18 cellular contexts compared by ENCODE assay signal in genomic region chr6:2231438-2231837, GRCh38. TPM values are rescaled to one million over a fixed set of nuclear protein-coding genes. Genes with fewer than 3 reads are reported as not detected.
DNase-seq lines count a peak whose midpoint lies in the region; ATAC-seq, FAIRE-seq and TF ChIP-seq lines count a peak whose summit lies in the region.
"Had no signal": no experiment of that assay in that cellular context is flagged by ENCODE, and none has a peak within 500 bp of the region (broad histone marks: within the 10 kb centered on the region; RNA-seq: fewer than 3 reads in every experiment).

No MANE protein-coding gene starts in this region.

- no peaks in the 10 kb centered on the region for H3K9me2 ChIP-seq in SK-N-SH

- no peak overlapping the region for H3K4me2 ChIP-seq in SK-N-SH

- H3K4me1 Mint-ChIP-seq in nephron progenitor cell = peaks cover 29% of the 10 kb centered on the region

- no peaks in the 10 kb centered on the region for H3K36me3 ChIP-seq in SK-N-SH (replicated peaks in 1 of 2; ENCODE audit: control insufficient read depth in 1 of 2, insufficient read depth in 2 of 2, low read length in 1 of 2)
- no peaks in the 10 kb centered on the region for H3K36me3 ChIP-seq in SK-N-MC (ENCODE audit: insufficient read depth, low read length)

- CTCF ChIA-PET in SK-N-SH (lab: Yijun Ruan, JAX) = no interaction called here

- no peak for FAIRE-seq in urothelium cell line (lab: Jason Lieb, UNC)
- FAIRE-seq: G401.6 had no signal

- POLR2A ChIA-PET in SK-N-SH (lab: Yijun Ruan, JAX) = no interaction called here

- no peak overlapping the region for H3K27ac ChIP-seq in SK-N-SH (ENCODE audit: low read depth in 2 of 2, low read length in 1 of 2)
- peak overlapping the region; percentile 72 for H3K27ac ChIP-seq in SK-N-MC
- H3K27ac ChIP-seq: 22Rv1, parathyroid adenoma had no signal

- TF ChIP-seq RAD21 in SK-N-SH (IDR thresholded peaks at IDR 0.05; ENCODE audit: low read length) = no peak

- no peaks in the 10 kb centered on the region for H3K79me2 ChIP-seq in SK-N-SH (ENCODE audit: insufficient read depth)
- H3K79me2 ChIP-seq: parathyroid adenoma had no signal

- no peaks in the 10 kb centered on the region for H3K9me3 ChIP-seq in SK-N-SH
- no peaks in the 10 kb centered on the region for H3K9me3 ChIP-seq in SK-N-MC (ENCODE audit: low read depth, low read length)

- TF ChIP-seq CTCF in SK-N-SH (IDR thresholded peaks at IDR 0.05) = no peak
- no peak for TF ChIP-seq CTCF in fibroblast of the aortic adventitia (IDR thresholded peaks at IDR 0.05; ENCODE audit: insufficient read depth, low read length)
- TF ChIP-seq CTCF in nephron progenitor cell (IDR thresholded peaks at IDR 0.05) = no peak

- H3K27me3 Mint-ChIP-seq in nephron progenitor cell (ENCODE audit: low read depth, poor library complexity) = no peaks in the 10 kb centered on the region
- H3K27me3 Mint-ChIP-seq: activated naive CD8-positive, alpha-beta T cell treated with anti-CD3 and anti-CD28 coated beads, Interleukin-2, amount 10 ng/mL, durations not matched to agents 7 days and 5 days; stimulated activated naive CD8-positive, alpha-beta T cell treated with anti-CD3 and anti-CD28 coated beads, Interleukin-15, Interleukin-2, amounts not matched to agents 100 ng/mL and 50 ng/mL, for 24 hours had no signal

- H3K36me3 Mint-ChIP-seq in nephron progenitor cell (ENCODE audit: low read depth) = no peaks in the 10 kb centered on the region

- no peak for TF ChIP-seq EP300 in SK-N-SH (IDR thresholded peaks at IDR 0.05; ENCODE audit: borderline replicate concordance in 1 of 2, low read depth in 1 of 2, low read length in 1 of 2)

- H2AFZ ChIP-seq in SK-N-SH (ENCODE audit: low read depth) = no peak overlapping the region
- H2AFZ ChIP-seq: parathyroid adenoma had no signal

- H3K4me3 ChIP-seq in SK-N-SH (ENCODE audit: low read depth in 2 of 2, low read length in 1 of 2) (no peak overlapping the region), SK-N-MC (peak overlapping the region; percentile 17; the same call in 1 of the 2 replicates), fibroblast of the aortic adventitia (ENCODE audit: low read depth, low read length) (no peak overlapping the region)

- ATAC-seq in SK-N-SH treated with all-trans-retinoic acid at 6 μM for 48 hours (peak; percentile 80), HG03432 (IDR thresholded peaks at IDR 0.05; ENCODE audit: unreplicated experiment) (no peak), HG03571 (IDR thresholded peaks at IDR 0.05; ENCODE audit: unreplicated experiment) (no peak)
- ATAC-seq: Right ventricle myocardium inferior had no signal

- H3F3A ChIP-seq in SK-N-SH (replicated peaks; ENCODE audit: insufficient read depth) = no peaks in the 10 kb centered on the region

- no peaks in the 10 kb centered on the region for H3K27me3 ChIP-seq in SK-N-SH (ENCODE audit: insufficient read depth)

- no peaks in the 10 kb centered on the region for H3K9me3 Mint-ChIP-seq in nephron progenitor cell
- H3K9me3 Mint-ChIP-seq: activated naive CD8-positive, alpha-beta T cell treated with anti-CD3 and anti-CD28 coated beads, Interleukin-2, amount 10 ng/mL, durations not matched to agents 7 days and 5 days; stimulated activated naive CD8-positive, alpha-beta T cell treated with anti-CD3 and anti-CD28 coated beads, Interleukin-15, Interleukin-2, amounts not matched to agents 100 ng/mL and 50 ng/mL, for 24 hours had no signal

- DNase-seq in SK-N-SH (no peak), SK-N-MC (ENCODE audit: low read depth, low spot score) (no peak), fibroblast of the aortic adventitia (ENCODE audit: low read depth) (peak; percentile 53), urothelium cell line (ENCODE audit: low spot score) (peak; percentile 21), nephron progenitor cell (no peak)
- DNase-seq: activated CD4-positive, alpha-beta T cell treated with anti-CD3 and anti-CD28 coated beads for 1 hour; activated naive CD8-positive, alpha-beta T cell treated with anti-CD3 and anti-CD28 coated beads, Interleukin-2, amount 10 ng/mL, durations not matched to agents 7 days and 5 days; COR-L47; islet precursor cell; T-helper 2 cell had no signal

- peaks cover 8% of the 10 kb centered on the region in 2 experiments; a peak in 1 of 4 replicates for H3K4me1 ChIP-seq in SK-N-SH (ENCODE audit: control insufficient read depth in 1 of 2, insufficient read depth in 2 of 2, low read depth in 1 of 2, low read length in 1 of 2)
- H3K4me1 ChIP-seq: parathyroid adenoma had no signal

- no peaks in the 10 kb centered on the region for H4K20me1 ChIP-seq in SK-N-SH (ENCODE audit: insufficient read depth)

- H3K4me3 Mint-ChIP-seq in nephron progenitor cell = no peak overlapping the region
- H3K4me3 Mint-ChIP-seq: stimulated activated naive CD8-positive, alpha-beta T cell treated with anti-CD3 and anti-CD28 coated beads, Interleukin-15, Interleukin-2, amounts not matched to agents 100 ng/mL and 50 ng/mL, for 24 hours had no signal

- WGBS in SK-N-SH (ENCODE audit: low lambda C conversion rate) = 81% methylated on average over 4 of the region's 4 CpGs

- H3K9ac ChIP-seq in SK-N-SH (no peak overlapping the region), SK-N-MC (ENCODE audit: insufficient read length) (no peak overlapping the region)
- H3K9ac ChIP-seq: parathyroid adenoma had no signal

- no peak overlapping the region for H3K27ac Mint-ChIP-seq in nephron progenitor cell
- H3K27ac Mint-ChIP-seq: activated naive CD8-positive, alpha-beta T cell treated with anti-CD3 and anti-CD28 coated beads, Interleukin-2, amount 10 ng/mL, durations not matched to agents 7 days and 5 days; stimulated activated naive CD8-positive, alpha-beta T cell treated with anti-CD3 and anti-CD28 coated beads, Interleukin-15, Interleukin-2, amounts not matched to agents 100 ng/mL and 50 ng/mL, for 24 hours had no signal

TF ChIP-seq in SK-N-SH treated with all-trans-retinoic acid at 6 μM for 48 hours, 23 proteins besides CTCF, POLR2A, EP300 and RAD21:
- TF ChIP-seq POU6F1 (CRISPR knock-in tag; IDR thresholded peaks at IDR 0.05; ENCODE audit: borderline replicate concordance, low read depth) = no peak
- no peak for TF ChIP-seq ZNF565 (CRISPR knock-in tag; conservative IDR thresholded peaks at IDR 0.05; ENCODE audit: low read depth)
- TF ChIP-seq BACH2 (CRISPR knock-in tag; IDR thresholded peaks at IDR 0.05; ENCODE audit: borderline replicate concordance) = no peak
TF ChIP-seq in SK-N-SH treated with all-trans-retinoic acid at 6 μM for 48 hours: peak in this region for 0.

TF ChIP-seq in SK-N-SH, 30 proteins besides CTCF, POLR2A, EP300 and RAD21:
- no peak for TF ChIP-seq RXRA (IDR thresholded peaks at IDR 0.05; ENCODE audit: borderline replicate concordance, low read depth)
- TF ChIP-seq, protein P1, sequence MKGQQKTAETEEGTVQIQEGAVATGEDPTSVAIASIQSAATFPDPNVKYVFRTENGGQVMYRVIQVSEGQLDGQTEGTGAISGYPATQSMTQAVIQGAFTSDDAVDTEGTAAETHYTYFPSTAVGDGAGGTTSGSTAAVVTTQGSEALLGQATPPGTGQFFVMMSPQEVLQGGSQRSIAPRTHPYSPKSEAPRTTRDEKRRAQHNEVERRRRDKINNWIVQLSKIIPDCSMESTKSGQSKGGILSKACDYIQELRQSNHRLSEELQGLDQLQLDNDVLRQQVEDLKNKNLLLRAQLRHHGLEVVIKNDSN (IDR thresholded peaks at IDR 0.05; ENCODE audit: borderline replicate concordance, low read depth) = no peak
- no peak for TF ChIP-seq GATA2 (CRISPR knock-in tag; IDR thresholded peaks at IDR 0.05)
- TF ChIP-seq IRF3 (IDR thresholded peaks at IDR 0.05; ENCODE audit: low read depth, low read length) = no peak
- no peak for TF ChIP-seq GABPA (IDR thresholded peaks at IDR 0.05; ENCODE audit: low read depth)
- TF ChIP-seq RFX5 (IDR thresholded peaks at IDR 0.05; ENCODE audit: low read length) = no peak
- no peak for TF ChIP-seq ELF1 (IDR thresholded peaks at IDR 0.05)
- no peak for TF ChIP-seq FOSL2 (IDR thresholded peaks at IDR 0.05; ENCODE audit: borderline replicate concordance, low read depth)
- TF ChIP-seq MXI1 (IDR thresholded peaks at IDR 0.05; ENCODE audit: low read depth, low read length) = no peak
- no peak for TF ChIP-seq SMC3 (IDR thresholded peaks at IDR 0.05; ENCODE audit: low read depth, low read length)
- TF ChIP-seq NFIC (IDR thresholded peaks at IDR 0.05; ENCODE audit: borderline replicate concordance) = no peak
- no peak for TF ChIP-seq MEF2A (IDR thresholded peaks at IDR 0.05; ENCODE audit: borderline replicate concordance, low read depth)
- TF ChIP-seq JUND (IDR thresholded peaks at IDR 0.05) = no peak
- TF ChIP-seq NRF1 (IDR thresholded peaks at IDR 0.05; ENCODE audit: low read depth, low read length) = no peak
- TF ChIP-seq, protein P2, sequence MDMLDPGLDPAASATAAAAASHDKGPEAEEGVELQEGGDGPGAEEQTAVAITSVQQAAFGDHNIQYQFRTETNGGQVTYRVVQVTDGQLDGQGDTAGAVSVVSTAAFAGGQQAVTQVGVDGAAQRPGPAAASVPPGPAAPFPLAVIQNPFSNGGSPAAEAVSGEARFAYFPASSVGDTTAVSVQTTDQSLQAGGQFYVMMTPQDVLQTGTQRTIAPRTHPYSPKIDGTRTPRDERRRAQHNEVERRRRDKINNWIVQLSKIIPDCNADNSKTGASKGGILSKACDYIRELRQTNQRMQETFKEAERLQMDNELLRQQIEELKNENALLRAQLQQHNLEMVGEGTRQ (IDR thresholded peaks at IDR 0.05; ENCODE audit: borderline replicate concordance, low read depth, low read length) = no peak
- no peak for TF ChIP-seq FOXJ3 (CRISPR knock-in tag; IDR thresholded peaks at IDR 0.05)
- TF ChIP-seq SIN3A (IDR thresholded peaks at IDR 0.05; ENCODE audit: borderline replicate concordance, low read depth, low read length) = no peak
- no peak for TF ChIP-seq TCF12 (IDR thresholded peaks at IDR 0.05)

RNA-seq across cellular contexts. Expression of gene GMDS, which starts 14.0 kb away (rescaled TPM):
- 12.0 and 12.3 TPM in 2 replicates for polyA plus RNA-seq in SK-N-SH (2012; rRNA removed)
- polyA plus RNA-seq in SK-N-SH (2012; cell fraction: cytosol; rRNA removed) = 17.1 and 27.9 TPM in 2 replicates
- 8.3 and 9.1 TPM in 2 replicates for polyA plus RNA-seq in SK-N-SH (2012; cell fraction: nucleus; rRNA removed)
- 15.9 and 30.8 TPM in 2 replicates for total RNA-seq in fibroblast of the aortic adventitia (ENCODE audit: low replicate concordance)

Comparison
In these comparisons a context has a peak if more than half of its experiments do, and no peak if none do; other contexts are left out.
1. DNase-seq: peak in fibroblast of the aortic adventitia (single experiment) and urothelium cell line (single experiment); none in SK-N-SH (single experiment), SK-N-MC (single experiment) and nephron progenitor cell (single experiment).